Comparison of ENCODE assay signal across 8 cellular contexts in genomic region chr3:9896755-9897407, GRCh38. TPM values are rescaled to one million over a fixed set of nuclear protein-coding genes. Genes with fewer than 3 reads are reported as not detected.
A peak's percentile ranks its signal among the peaks of the same experiment; 100 is the strongest.
DNase-seq lines count a peak whose midpoint lies in the region; ATAC-seq and TF ChIP-seq lines count a peak whose summit lies in the region.
"Not testable (repeated sequence)": the region's sequence is repeated elsewhere in the genome, so short reads cannot be mapped to it uniquely, and the experiment has no call there.
"Had no signal": no experiment of that assay in that cellular context is flagged by ENCODE, and none has a peak within 500 bp of the region (broad histone marks: within the 10 kb centered on the region; RNA-seq: fewer than 3 reads in every experiment).

No MANE protein-coding gene starts in this region.

- POLR2A ChIA-PET in HCT116 (lab: Charles Lee): not testable (repeated sequence)
- POLR2A ChIA-PET in MCF 10A (lab: Yijun Ruan, JAX): interaction anchor here (0.7 to 3.4 kb wide), 15 partner anchors 7 to 534 kb away, joined by 3 to 98 read pairs (median 4); partner anchors contain the start of genes ARPC4, IL17RC, JAGN1 and RPUSD3

- TF ChIP-seq CTCF in HCT116 (IDR thresholded peaks at IDR 0.05 in 2 of 3, conservative IDR thresholded peaks at IDR 0.05 in 1 of 3; ENCODE audit: borderline replicate concordance in 1 of 3, insufficient read depth in 1 of 3, low read depth in 2 of 3, low read length in 2 of 3); MCF 10A (IDR thresholded peaks at IDR 0.05; ENCODE audit: unreplicated experiment); hepatocyte (IDR thresholded peaks at IDR 0.05; ENCODE audit: poor library complexity); osteoblast (IDR thresholded peaks at IDR 0.05; ENCODE audit: extremely low read depth, low read depth, low read length): not testable (repeated sequence)

- H3K4me3 Mint-ChIP-seq in T-helper 1 cell treated with Interleukin-12 subunit alpha and Interleukin-12 subunit beta and Interleukin-4 antibody, amounts not matched to agents 30 μg/mL and 1 μg/mL, for 36 hours: not testable (repeated sequence)
- peak overlapping the region; percentile 16 for H3K4me3 Mint-ChIP-seq in MCF 10A (ENCODE audit: unreplicated experiment)

- H3K36me3 Mint-ChIP-seq in T-helper 1 cell treated with Interleukin-12 subunit alpha and Interleukin-12 subunit beta and Interleukin-4 antibody, amounts not matched to agents 30 μg/mL and 1 μg/mL, for 36 hours (ENCODE audit: low read depth): peaks cover 30% of the 10 kb centered on the region
- H3K36me3 Mint-ChIP-seq in MCF 10A (ENCODE audit: insufficient read depth, unreplicated experiment): peaks cover 36% of the 10 kb centered on the region

- not testable (repeated sequence) for H4K20me1 ChIP-seq in HCT116 (ENCODE audit: insufficient read depth); hepatocyte (ENCODE audit: insufficient read depth, poor library complexity, severe bottlenecking); osteoblast (ENCODE audit: insufficient read depth, low read length)

- intact Hi-C loops in HCT116 (cut with micrococcal nuclease): not testable (repeated sequence)
- intact Hi-C loops in MCF 10A (cut with micrococcal nuclease): loop anchor here (2.0 kb wide), 1 partner anchor 48 kb away; no protein-coding TSS in a partner anchor

- not testable (repeated sequence) for H3K9ac ChIP-seq in HCT116 (ENCODE audit: low read length)

- peak overlapping the region; percentile 60 for H3K27ac Mint-ChIP-seq in T-helper 1 cell treated with Interleukin-12 subunit alpha and Interleukin-12 subunit beta and Interleukin-4 antibody, amounts not matched to agents 30 μg/mL and 1 μg/mL, for 36 hours
- peak overlapping the region; percentile 79 for H3K27ac Mint-ChIP-seq in MCF 10A (ENCODE audit: low read depth, unreplicated experiment)

- CTCF ChIA-PET in HCT116 (lab: Charles Lee): not testable (repeated sequence)
- CTCF ChIA-PET in MCF 10A (lab: Yijun Ruan, JAX): interaction anchor here (0.6 to 1.3 kb wide), 3 partner anchors 16 to 86 kb away, joined by 3 read pairs; no protein-coding TSS in a partner anchor

- H3K9me3 ChIP-seq in HCT116 (ENCODE audit: control insufficient read depth in 1 of 2, insufficient read depth in 1 of 2, low read depth in 1 of 2, low read length in 2 of 2); hepatocyte (ENCODE audit: low read depth); osteoblast (ENCODE audit: low read depth, low read length): not testable (repeated sequence)

- H3K36me3 ChIP-seq in HCT116 (ENCODE audit: control insufficient read depth in 1 of 2, insufficient read depth in 2 of 2, low read length in 2 of 2): peaks cover 11 to 17% of the 10 kb centered on the region in 2 experiments; a peak in 3 of 4 replicates
- not testable (repeated sequence) for H3K36me3 ChIP-seq in hepatocyte (replicated peaks; ENCODE audit: insufficient read depth, low read depth)
- peaks cover 12% of the 10 kb centered on the region for H3K36me3 ChIP-seq in osteoblast (ENCODE audit: insufficient read depth, low read length)

- H3K27ac ChIP-seq in HCT116 (ENCODE audit: low read depth, low read length): not testable (repeated sequence)
- H3K27ac ChIP-seq in hepatocyte: peak overlapping the region; percentile 94
- peak overlapping the region; percentile 40 for H3K27ac ChIP-seq in osteoblast (ENCODE audit: low read depth, low read length)

- not testable (repeated sequence) for BruUV-seq in HCT116 (replicated peaks; lab: Mats Ljungman, UMichigan)
- TSS peak; percentile 61 for BruUV-seq in MCF 10A (replicated peaks; lab: Mats Ljungman, UMichigan)

- peaks cover 37% of the 10 kb centered on the region for H3K4me1 Mint-ChIP-seq in T-helper 1 cell treated with Interleukin-12 subunit alpha and Interleukin-12 subunit beta and Interleukin-4 antibody, amounts not matched to agents 30 μg/mL and 1 μg/mL, for 36 hours (ENCODE audit: low read depth)
- H3K4me1 Mint-ChIP-seq in MCF 10A (ENCODE audit: insufficient read depth, unreplicated experiment): peaks cover 59% of the 10 kb centered on the region

- H3K9me2 ChIP-seq in HCT116 (ENCODE audit: insufficient read depth); hepatocyte (replicated peaks; ENCODE audit: insufficient read depth): not testable (repeated sequence)

- RAD21 ChIA-PET in HCT116 (lab: Charles Lee; ENCODE audit: low non-redundant PET in 1 of 2, low total read pairs in 2 of 2, uncharacterized antibody in 2 of 2, unreplicated experiment in 2 of 2): not testable (repeated sequence)

- not testable (repeated sequence) for H2AFZ ChIP-seq in HCT116 (ENCODE audit: low read depth, low read length, poor library complexity, severe bottlenecking); hepatocyte; osteoblast (ENCODE audit: low read length)

- H3K4me2 ChIP-seq in HCT116 (ENCODE audit: low read length) (peak overlapping the region; percentile 30; the same call in 1 of the 2 replicates), hepatocyte (peak overlapping the region; percentile 50)
- not testable (repeated sequence) for H3K4me2 ChIP-seq in osteoblast (ENCODE audit: insufficient read depth, low read length)

- 91% methylated on average over 10 of the region's 10 CpGs for WGBS in hepatocyte (ENCODE audit: low lambda C conversion rate, missing lambda C conversion rate)

- not testable (repeated sequence) for DNase-seq in HCT116 (ENCODE audit: low read depth, low spot score); hepatocyte (ENCODE audit: low spot score); osteoblast (ENCODE audit: insufficient read length, low spot score, missing footprints)
- DNase-seq in MCF 10A (ENCODE audit: unreplicated experiment): peak; percentile 55

- not testable (repeated sequence) for TF ChIP-seq POLR2A in HCT116 (IDR thresholded peaks at IDR 0.05; ENCODE audit: borderline replicate concordance, extremely low read depth, insufficient read depth, insufficient read length)

- H3K9me3 Mint-ChIP-seq in T-helper 1 cell treated with Interleukin-12 subunit alpha and Interleukin-12 subunit beta and Interleukin-4 antibody, amounts not matched to agents 30 μg/mL and 1 μg/mL, for 36 hours; MCF 10A (ENCODE audit: unreplicated experiment): not testable (repeated sequence)

- not testable (repeated sequence) for ATAC-seq in HCT116

- H3K79me2 ChIP-seq in HCT116 (ENCODE audit: insufficient read depth, low read length): peaks cover 22% of the 10 kb centered on the region
- H3K79me2 ChIP-seq in hepatocyte: peaks cover 38% of the 10 kb centered on the region
- peaks cover 16% of the 10 kb centered on the region for H3K79me2 ChIP-seq in osteoblast (ENCODE audit: insufficient read depth, low read length)

- H3K4me1 ChIP-seq in HCT116 (ENCODE audit: control insufficient read depth in 1 of 2, insufficient read depth in 2 of 2, low read length in 2 of 2) (peaks cover 5 to 37% of the 10 kb centered on the region in 2 experiments; a peak in 3 of 4 replicates), hepatocyte (ENCODE audit: insufficient read depth) (peaks cover 33% of the 10 kb centered on the region), osteoblast (ENCODE audit: insufficient read depth, low read length) (peaks cover 38% of the 10 kb centered on the region)

- H3K27me3 ChIP-seq in HCT116 (ENCODE audit: insufficient read depth, low read length); hepatocyte; osteoblast (ENCODE audit: insufficient read depth, low read length): not testable (repeated sequence)

- H3K4me3 ChIP-seq in HCT116 (replicated peaks in 1 of 2; ENCODE audit: low read depth in 1 of 2, low read length in 2 of 2); hepatocyte; osteoblast (ENCODE audit: insufficient read depth, low read length): not testable (repeated sequence)

- not testable (repeated sequence) for H3K27me3 Mint-ChIP-seq in T-helper 1 cell treated with Interleukin-12 subunit alpha and Interleukin-12 subunit beta and Interleukin-4 antibody, amounts not matched to agents 30 μg/mL and 1 μg/mL, for 36 hours (ENCODE audit: low read depth); MCF 10A (ENCODE audit: insufficient read depth, unreplicated experiment)

- TF ChIP-seq RAD21 in HCT116 (IDR thresholded peaks at IDR 0.05; ENCODE audit: low read depth): not testable (repeated sequence)

RNA-seq across cellular contexts. Expression of gene IL17RE, which starts 5.8 kb away (rescaled TPM):
- total RNA-seq in HCT116 (2021; ENCODE audit: unreplicated experiment) (14.3 TPM), MCF 10A (2022) (5.0 and 5.5 TPM in 2 replicates), hepatocyte (9.1 and 10.2 TPM in 2 replicates), osteoblast (0.29 and 0.72 TPM in 2 replicates)
- polyA plus RNA-seq in HCT116 (2012): 12.8 and 12.9 TPM in 2 replicates
- polyA plus RNA-seq in hepatocyte: 6.3 and 6.8 TPM in 2 replicates
- total RNA-seq: occipital lobe had no signal

RNA-seq across cellular contexts. Expression of gene JAGN1, which starts 6.5 kb away (rescaled TPM):
- total RNA-seq in HCT116 (2021; ENCODE audit: unreplicated experiment): 33.4 TPM
- 35.8 and 40.4 TPM in 2 replicates for polyA plus RNA-seq in HCT116 (2012)
- 49.7 and 55.4 TPM in 2 replicates for total RNA-seq in MCF 10A (2022)
- total RNA-seq in hepatocyte: 61.4 and 73.8 TPM in 2 replicates
- 70.2 and 83.5 TPM in 2 replicates for polyA plus RNA-seq in hepatocyte
- total RNA-seq in osteoblast: 21.8 and 26.1 TPM in 2 replicates

RNA-seq across cellular contexts. Expression of gene CIDEC, which starts 16.8 kb away (rescaled TPM):
- total RNA-seq in HCT116 (2021; ENCODE audit: unreplicated experiment) (not detected), MCF 10A (2022) (not detected in 2 replicates), hepatocyte (16.6 and 20.4 TPM in 2 replicates), osteoblast (not detected in 2 replicates)
- polyA plus RNA-seq in HCT116 (2012): 0.07 and 0.09 TPM in 2 replicates
- polyA plus RNA-seq in hepatocyte: 28.7 and 37.3 TPM in 2 replicates
- total RNA-seq: foreskin keratinocyte, occipital lobe, WTC11 had no signal

RNA-seq across cellular contexts. Expression of gene IL17RC, which starts 20.0 kb away (rescaled TPM):
- 17.6 TPM for total RNA-seq in HCT116 (2021; ENCODE audit: unreplicated experiment)
- polyA plus RNA-seq in HCT116 (2012): 12.5 and 14.5 TPM in 2 replicates
- 25.7 and 30.1 TPM in 2 replicates for total RNA-seq in MCF 10A (2022)
- 27.3 and 39.4 TPM in 2 replicates for total RNA-seq in hepatocyte
- polyA plus RNA-seq in hepatocyte: 47.8 and 48.5 TPM in 2 replicates
- 42.1 and 47.0 TPM in 2 replicates for total RNA-seq in osteoblast

RNA-seq across cellular contexts. Expression of gene CRELD1, which starts 36.8 kb away (rescaled TPM):
- total RNA-seq in HCT116 (2021; ENCODE audit: unreplicated experiment) (18.7 TPM), MCF 10A (2022) (13.4 and 19.9 TPM in 2 replicates), hepatocyte (40.5 and 43.9 TPM in 2 replicates), osteoblast (7.6 and 10.3 TPM in 2 replicates)
- 29.4 and 31.8 TPM in 2 replicates for polyA plus RNA-seq in HCT116 (2012)
- 82.9 and 83.6 TPM in 2 replicates for polyA plus RNA-seq in hepatocyte

Comparison
In these comparisons a context has a peak if more than half of its experiments do, and no peak if none do; other contexts are left out.
1. RNA of gene CIDEC, which starts 16.8 kb away (total RNA-seq): 16.6 to 20.4 TPM in hepatocyte; not detected in MCF 10A, not detected in HCT116 (single experiment) and not detected in osteoblast; every median in the first group is over 10 times any median in the second.